ENCODE assay signal across 11 cellular contexts in the genomic region with DNA sequence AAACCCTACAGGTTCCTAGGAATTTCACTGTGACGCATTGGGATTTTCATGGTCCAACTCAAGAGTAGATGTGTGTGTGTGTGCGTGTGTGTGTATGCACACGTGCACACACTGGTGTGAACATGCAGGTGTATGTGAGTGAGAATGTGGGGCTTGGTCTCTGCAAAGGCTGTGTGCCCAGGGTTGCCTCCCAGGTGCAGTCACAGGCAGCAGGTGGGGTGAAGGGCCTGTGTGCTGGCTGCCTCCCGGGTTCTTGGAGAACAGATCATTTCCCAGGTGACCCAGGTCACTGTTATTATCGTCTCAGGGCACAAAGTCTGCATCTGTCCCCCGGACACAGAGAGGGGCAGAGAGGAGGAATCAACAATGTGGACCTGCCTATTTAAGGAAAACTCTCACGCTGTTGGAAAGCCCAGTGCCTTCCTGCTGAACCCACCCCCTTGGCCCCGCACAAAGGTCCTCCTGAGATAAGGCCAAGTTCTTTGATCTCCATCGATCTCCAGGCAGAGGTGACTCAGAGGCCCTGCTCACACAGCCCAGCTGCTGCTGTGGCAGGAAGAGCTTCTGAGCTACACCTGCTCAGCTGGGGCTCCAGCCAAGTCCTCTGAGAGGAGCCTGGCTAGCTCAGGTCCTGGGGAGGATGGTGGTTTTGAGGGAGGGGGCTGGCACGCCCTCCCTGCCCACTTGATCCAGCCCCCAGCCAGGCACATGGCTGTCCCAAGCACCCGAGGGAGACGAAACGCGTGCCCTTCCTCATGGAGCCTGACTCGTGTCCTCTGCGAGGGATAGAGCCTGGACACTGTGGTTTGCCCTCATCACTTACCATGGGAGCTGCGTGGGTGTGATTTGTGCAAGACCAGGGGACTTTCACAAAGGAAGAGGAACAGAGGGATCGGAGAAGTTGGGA.
DNase-seq lines count a peak whose midpoint lies in the region; ATAC-seq and TF ChIP-seq lines count a peak whose summit lies in the region.
"Had no signal": no experiment of that assay in that cellular context is flagged by ENCODE, and none has a peak within 500 bp of the region (broad histone marks: within the 10 kb centered on the region; RNA-seq: fewer than 3 reads in every experiment).

No MANE protein-coding gene starts in this region.

- POLR2A ChIA-PET in activated CD8-positive, alpha-beta T cell treated with anti-CD3 and anti-CD28 coated beads for 36 hours (lab: Charles Lee): no interaction called here
- POLR2A ChIA-PET in activated CD8-positive, alpha-beta T cell treated with anti-CD3 and anti-CD28 coated beads, Interleukin-2, amount 10 ng/mL, durations not matched to agents 7 days and 5 days (lab: Charles Lee): no interaction called here

- no peak overlapping the region for H3K4me3 Mint-ChIP-seq in activated CD8-positive, alpha-beta T cell treated with anti-CD3 and anti-CD28 coated beads for 36 hours
- no peak overlapping the region for H3K4me3 Mint-ChIP-seq in activated CD8-positive, alpha-beta T cell treated with anti-CD3 and anti-CD28 coated beads, Interleukin-2, amount 10 ng/mL, durations not matched to agents 7 days and 5 days
- H3K4me3 Mint-ChIP-seq in activated T-helper 1 cell treated with anti-CD3 and anti-CD28 coated beads, Interleukin-12 subunit alpha, Interleukin-12 subunit beta, Interleukin-2, Interleukin-4 antibody, amounts not matched to agents 30 ng/mL and 10 ng/mL and 1 ng/mL, durations not matched to agents 14 hours and 24 hours and 36 hours: no peak overlapping the region
- H3K4me3 Mint-ChIP-seq: mesothelial cell of epicardium had no signal

- in situ Hi-C loops in transverse colon (cut with MboI; ENCODE audit: low pct_ligation_motif_present in 1 of 4, low pct_unique_long_range_greater_than_20kb in 1 of 4, low sequenced_read_pairs in 3 of 4): no loop called here

- H3K36me3 ChIP-seq in transverse colon: no peaks in the 10 kb centered on the region
- H3K36me3 ChIP-seq: gastrocnemius medialis, spleen had no signal

- no peaks in the 10 kb centered on the region for H3K9me3 ChIP-seq in transverse colon
- H3K9me3 ChIP-seq: gastrocnemius medialis had no signal

- intact Hi-C loops in activated CD8-positive, alpha-beta T cell treated with anti-CD3 and anti-CD28 coated beads for 36 hours (cut with micrococcal nuclease): no loop called here
- intact Hi-C loops in transverse colon (cut with DNase I; ENCODE audit: low total_unique reads): no loop called here
- intact Hi-C loops in activated T-helper 1 cell treated with anti-CD3 and anti-CD28 coated beads, Interleukin-12 subunit alpha, Interleukin-12 subunit beta, Interleukin-2, Interleukin-4 antibody, amounts not matched to agents 30 ng/mL and 10 ng/mL and 1 ng/mL, durations not matched to agents 14 hours and 24 hours and 36 hours (cut with micrococcal nuclease): no loop called here

- ATAC-seq in activated CD8-positive, alpha-beta T cell treated with anti-CD3 and anti-CD28 coated beads for 36 hours: no peak
- no peak for ATAC-seq in activated CD8-positive, alpha-beta T cell treated with anti-CD3 and anti-CD28 coated beads, Interleukin-2, amount 10 ng/mL, durations not matched to agents 7 days and 5 days
- ATAC-seq in GM18870 (IDR thresholded peaks at IDR 0.05; ENCODE audit: unreplicated experiment): no peak

- no peaks in the 10 kb centered on the region for H3K36me3 Mint-ChIP-seq in activated CD8-positive, alpha-beta T cell treated with anti-CD3 and anti-CD28 coated beads for 36 hours (ENCODE audit: low read depth)
- no peaks in the 10 kb centered on the region for H3K36me3 Mint-ChIP-seq in activated CD8-positive, alpha-beta T cell treated with anti-CD3 and anti-CD28 coated beads, Interleukin-2, amount 10 ng/mL, durations not matched to agents 7 days and 5 days (ENCODE audit: low read depth)
- H3K36me3 Mint-ChIP-seq in activated T-helper 1 cell treated with anti-CD3 and anti-CD28 coated beads, Interleukin-12 subunit alpha, Interleukin-12 subunit beta, Interleukin-2, Interleukin-4 antibody, amounts not matched to agents 30 ng/mL and 10 ng/mL and 1 ng/mL, durations not matched to agents 14 hours and 24 hours and 36 hours (ENCODE audit: low read depth): no peaks in the 10 kb centered on the region
- H3K36me3 Mint-ChIP-seq: mesothelial cell of epicardium had no signal

- peaks cover 1% of the 10 kb centered on the region for H3K27me3 Mint-ChIP-seq in activated CD8-positive, alpha-beta T cell treated with anti-CD3 and anti-CD28 coated beads for 36 hours
- no peaks in the 10 kb centered on the region for H3K27me3 Mint-ChIP-seq in activated CD8-positive, alpha-beta T cell treated with anti-CD3 and anti-CD28 coated beads, Interleukin-2, amount 10 ng/mL, durations not matched to agents 7 days and 5 days (ENCODE audit: low read depth)
- H3K27me3 Mint-ChIP-seq in activated T-helper 1 cell treated with anti-CD3 and anti-CD28 coated beads, Interleukin-12 subunit alpha, Interleukin-12 subunit beta, Interleukin-2, Interleukin-4 antibody, amounts not matched to agents 30 ng/mL and 10 ng/mL and 1 ng/mL, durations not matched to agents 14 hours and 24 hours and 36 hours (ENCODE audit: insufficient read depth): peaks cover 2% of the 10 kb centered on the region

- H3K4me3 ChIP-seq in fibroblast of mammary gland (ENCODE audit: control insufficient read depth, low read depth, low read length) (no peak overlapping the region), transverse colon (no peak overlapping the region)
- H3K4me3 ChIP-seq: gastrocnemius medialis, spleen had no signal

- peak; percentile 27 for TF ChIP-seq CTCF in activated CD8-positive, alpha-beta T cell treated with anti-CD3 and anti-CD28 coated beads for 36 hours (IDR thresholded peaks at IDR 0.05)
- TF ChIP-seq CTCF in fibroblast of mammary gland (conservative IDR thresholded peaks at IDR 0.05; ENCODE audit: control insufficient read depth, insufficient read depth, low read depth, low read length) (no peak), transverse colon (IDR thresholded peaks at IDR 0.05) (peak in 2 of 5 experiments; percentile 24)

- H3K4me1 ChIP-seq in transverse colon: peaks cover 16 to 35% (median 23%) of the 10 kb centered on the region in 4 donors
- H3K4me1 ChIP-seq: gastrocnemius medialis had no signal

- no peak for TF ChIP-seq POLR2A in transverse colon (IDR thresholded peaks at IDR 0.05)

- WGBS in transverse colon (ENCODE audit: low coverage in 1 of 2), 2 donors: 31 to 32% methylated on average over 3 to 18 of the region's 18 CpGs

- CTCF ChIA-PET in activated CD8-positive, alpha-beta T cell treated with anti-CD3 and anti-CD28 coated beads for 36 hours (lab: Charles Lee): interaction anchor here (1.0 to 1.1 kb wide), 2 partner anchors 33 to 307 kb away, joined by 3 read pairs; no protein-coding TSS in a partner anchor
- CTCF ChIA-PET in activated CD8-positive, alpha-beta T cell treated with anti-CD3 and anti-CD28 coated beads, Interleukin-2, amount 10 ng/mL, durations not matched to agents 7 days and 5 days (lab: Charles Lee): no interaction called here

- peaks cover 15% of the 10 kb centered on the region for H3K27me3 ChIP-seq in transverse colon

- no peak overlapping the region for H3K27ac Mint-ChIP-seq in activated CD8-positive, alpha-beta T cell treated with anti-CD3 and anti-CD28 coated beads for 36 hours
- no peak overlapping the region for H3K27ac Mint-ChIP-seq in activated CD8-positive, alpha-beta T cell treated with anti-CD3 and anti-CD28 coated beads, Interleukin-2, amount 10 ng/mL, durations not matched to agents 7 days and 5 days
- H3K27ac Mint-ChIP-seq in activated T-helper 1 cell treated with anti-CD3 and anti-CD28 coated beads, Interleukin-12 subunit alpha, Interleukin-12 subunit beta, Interleukin-2, Interleukin-4 antibody, amounts not matched to agents 30 ng/mL and 10 ng/mL and 1 ng/mL, durations not matched to agents 14 hours and 24 hours and 36 hours: no peak overlapping the region
- H3K27ac Mint-ChIP-seq: mesothelial cell of epicardium had no signal

- peaks cover 9% of the 10 kb centered on the region for H3K4me1 Mint-ChIP-seq in activated CD8-positive, alpha-beta T cell treated with anti-CD3 and anti-CD28 coated beads for 36 hours (ENCODE audit: low read depth)
- H3K4me1 Mint-ChIP-seq in activated CD8-positive, alpha-beta T cell treated with anti-CD3 and anti-CD28 coated beads, Interleukin-2, amount 10 ng/mL, durations not matched to agents 7 days and 5 days (ENCODE audit: low read depth): no peaks in the 10 kb centered on the region
- no peaks in the 10 kb centered on the region for H3K4me1 Mint-ChIP-seq in activated T-helper 1 cell treated with anti-CD3 and anti-CD28 coated beads, Interleukin-12 subunit alpha, Interleukin-12 subunit beta, Interleukin-2, Interleukin-4 antibody, amounts not matched to agents 30 ng/mL and 10 ng/mL and 1 ng/mL, durations not matched to agents 14 hours and 24 hours and 36 hours (ENCODE audit: low read depth)

- peak; percentile 6 for DNase-seq in activated CD8-positive, alpha-beta T cell treated with anti-CD3 and anti-CD28 coated beads for 36 hours
- no peak for DNase-seq in activated CD8-positive, alpha-beta T cell treated with anti-CD3 and anti-CD28 coated beads, Interleukin-2, amount 10 ng/mL, durations not matched to agents 7 days and 5 days
- peak; percentile 96 for DNase-seq in NCI-H2196 treated with DMSO at 0.1 percent for 48 hours (lab: John Stamatoyannopoulos, UW; ENCODE audit: unreplicated experiment)
- DNase-seq in fibroblast of mammary gland (ENCODE audit: low read depth): peak; percentile 39
- DNase-seq in transverse colon: peak; percentile 33
- DNase-seq in NOMO-1 (lab: John Stamatoyannopoulos, UW; ENCODE audit: unreplicated experiment in 2 of 2): no peak
- DNase-seq in activated T-helper 1 cell treated with anti-CD3 and anti-CD28 coated beads, Interleukin-12 subunit alpha, Interleukin-12 subunit beta, Interleukin-2, Interleukin-4 antibody, amounts not matched to agents 30 ng/mL and 10 ng/mL and 1 ng/mL, durations not matched to agents 14 hours and 24 hours and 36 hours (ENCODE audit: low spot score): no peak
- DNase-seq: gastrocnemius medialis, spleen had no signal

- peak overlapping the region in 3 of 4 donors; percentile 1 to 63 (median 22) for H3K27ac ChIP-seq in transverse colon
- H3K27ac ChIP-seq: gastrocnemius medialis, spleen had no signal

- H3K9me3 Mint-ChIP-seq in activated CD8-positive, alpha-beta T cell treated with anti-CD3 and anti-CD28 coated beads for 36 hours: peaks cover 6% of the 10 kb centered on the region
- peaks cover 4% of the 10 kb centered on the region for H3K9me3 Mint-ChIP-seq in activated CD8-positive, alpha-beta T cell treated with anti-CD3 and anti-CD28 coated beads, Interleukin-2, amount 10 ng/mL, durations not matched to agents 7 days and 5 days (ENCODE audit: insufficient read depth)
- peaks cover 18% of the 10 kb centered on the region for H3K9me3 Mint-ChIP-seq in activated T-helper 1 cell treated with anti-CD3 and anti-CD28 coated beads, Interleukin-12 subunit alpha, Interleukin-12 subunit beta, Interleukin-2, Interleukin-4 antibody, amounts not matched to agents 30 ng/mL and 10 ng/mL and 1 ng/mL, durations not matched to agents 14 hours and 24 hours and 36 hours
- H3K9me3 Mint-ChIP-seq: mesothelial cell of epicardium had no signal

- no peak for TF ChIP-seq EP300 in transverse colon (IDR thresholded peaks at IDR 0.05; ENCODE audit: low read depth)

Comparison
In these comparisons a context has a peak if more than half of its experiments do, and no peak if none do; other contexts are left out.
1. DNase-seq: peak in activated CD8-positive, alpha-beta T cell treated with anti-CD3 and anti-CD28 coated beads for 36 hours (single experiment), NCI-H2196 treated with DMSO at 0.1 percent for 48 hours (single experiment), fibroblast of mammary gland (single experiment) and transverse colon (single experiment); none in activated CD8-positive, alpha-beta T cell treated with anti-CD3 and anti-CD28 coated beads, Interleukin-2, amount 10 ng/mL, durations not matched to agents 7 days and 5 days (single experiment), NOMO-1 (0 of 2) and activated T-helper 1 cell treated with anti-CD3 and anti-CD28 coated beads, Interleukin-12 subunit alpha, Interleukin-12 subunit beta, Interleukin-2, Interleukin-4 antibody, amounts not matched to agents 30 ng/mL and 10 ng/mL and 1 ng/mL, durations not matched to agents 14 hours and 24 hours and 36 hours (single experiment).